1 cellular context compared by ENCODE assay signal in genomic region chr3:9916734-9917680, GRCh38.
TF ChIP-seq lines count a peak whose summit lies in the region.

TSS of gene IL17RC (plus strand) at chr3:9917098. CDS start at chr3:9917316, 218 bp downstream.

TF ChIP-seq in HEK293, 187 proteins besides CTCF, POLR2A, EP300 and RAD21 (continued from another document and continues in another):
- peak; percentile 97 for TF ChIP-seq ZBTB48 (tag by site-specific recombination; IDR thresholded peaks at IDR 0.05)
- no peak for TF ChIP-seq ZNF623 (tag by site-specific recombination; IDR thresholded peaks at IDR 0.05)
- TF ChIP-seq MZF1 (tag by site-specific recombination; IDR thresholded peaks at IDR 0.05; ENCODE audit: borderline replicate concordance), result no peak
- no peak for TF ChIP-seq ELK4 (IDR thresholded peaks at IDR 0.05; ENCODE audit: borderline replicate concordance, low read depth, low read length)
- TF ChIP-seq ZNF311 (tag by site-specific recombination; IDR thresholded peaks at IDR 0.05; ENCODE audit: borderline replicate concordance), result no peak
- TF ChIP-seq ZFHX2 (tag by site-specific recombination; conservative IDR thresholded peaks at IDR 0.05), result peak; percentile 90
- TF ChIP-seq KLF17 (tag by site-specific recombination; IDR thresholded peaks at IDR 0.05), result no peak
- no peak for TF ChIP-seq ZNF549 (tag by site-specific recombination; IDR thresholded peaks at IDR 0.05)
- TF ChIP-seq TCF7L2 (IDR thresholded peaks at IDR 0.05; ENCODE audit: borderline replicate concordance, low read depth, low read length), result no peak
- no peak for TF ChIP-seq ZNF354C (tag by site-specific recombination; IDR thresholded peaks at IDR 0.05; ENCODE audit: borderline replicate concordance, low read depth)
- peak; percentile 98 for TF ChIP-seq ZSCAN30 (tag by site-specific recombination; IDR thresholded peaks at IDR 0.05)
- no peak for TF ChIP-seq ZNF785 (tag by site-specific recombination; IDR thresholded peaks at IDR 0.05)
- TF ChIP-seq SP2 (tag by site-specific recombination; IDR thresholded peaks at IDR 0.05), result peak; percentile 90
- TF ChIP-seq GLIS1 (tag by site-specific recombination; IDR thresholded peaks at IDR 0.05), result peak; percentile 70
- no peak for TF ChIP-seq ZNF10 (tag by site-specific recombination; IDR thresholded peaks at IDR 0.05)
- no peak for TF ChIP-seq ZNF621 (tag by site-specific recombination; IDR thresholded peaks at IDR 0.05)
- TF ChIP-seq SALL2 (tag by site-specific recombination; IDR thresholded peaks at IDR 0.05; ENCODE audit: borderline replicate concordance), result no peak
- peak; percentile 22; the same call in 1 of the 2 replicates for TF ChIP-seq ZBTB11 (tag by site-specific recombination; conservative IDR thresholded peaks at IDR 0.05; ENCODE audit: low read depth)
- no peak for TF ChIP-seq ZNF510 (tag by site-specific recombination; IDR thresholded peaks at IDR 0.05; ENCODE audit: insufficient replicate concordance)
- no peak for TF ChIP-seq BCL11B (tag by site-specific recombination; IDR thresholded peaks at IDR 0.05; ENCODE audit: low read depth)
- no peak for TF ChIP-seq ZNF37A (tag by site-specific recombination; IDR thresholded peaks at IDR 0.05)
- TF ChIP-seq SETDB1 (IDR thresholded peaks at IDR 0.05; ENCODE audit: insufficient read length, low read length), result no peak
- TF ChIP-seq ZNF837 (tag by site-specific recombination; IDR thresholded peaks at IDR 0.05), result no peak
- TF ChIP-seq OVOL3 (tag by site-specific recombination; IDR thresholded peaks at IDR 0.05), result no peak
- TF ChIP-seq PBX3 (CRISPR knock-in tag; IDR thresholded peaks at IDR 0.05), result no peak
- no peak for TF ChIP-seq ZNF514 (tag by site-specific recombination; IDR thresholded peaks at IDR 0.05)
- no peak for TF ChIP-seq ZBTB26 (tag by site-specific recombination; optimal IDR thresholded peaks at IDR 0.05)
- TF ChIP-seq OSR2 (tag by site-specific recombination; IDR thresholded peaks at IDR 0.05), result no peak
- no peak for TF ChIP-seq ZNF223 (tag by site-specific recombination; IDR thresholded peaks at IDR 0.05)
- no peak for TF ChIP-seq ZNF274 (IDR thresholded peaks at IDR 0.05; ENCODE audit: low read length)
- no peak for TF ChIP-seq ZNF274 (tag by site-specific recombination; IDR thresholded peaks at IDR 0.05; ENCODE audit: borderline replicate concordance)
- TF ChIP-seq ZNF449 (tag by site-specific recombination; IDR thresholded peaks at IDR 0.05), result no peak
- no peak for TF ChIP-seq ZNF362 (tag by site-specific recombination; IDR thresholded peaks at IDR 0.05)
- TF ChIP-seq ZNF184 (tag by site-specific recombination; IDR thresholded peaks at IDR 0.05), result no peak
- no peak for TF ChIP-seq ZNF202 (tag by site-specific recombination; IDR thresholded peaks at IDR 0.05; ENCODE audit: borderline replicate concordance)
- TF ChIP-seq ZNF677 (tag by site-specific recombination; IDR thresholded peaks at IDR 0.05), result no peak
- TF ChIP-seq ZNF280C (tag by site-specific recombination; IDR thresholded peaks at IDR 0.05), result no peak
- TF ChIP-seq GLI4 (tag by site-specific recombination; IDR thresholded peaks at IDR 0.05), result no peak
- peak; percentile 78 for TF ChIP-seq ZNF398 (tag by site-specific recombination; IDR thresholded peaks at IDR 0.05)
- TF ChIP-seq ZNF843 (tag by site-specific recombination; IDR thresholded peaks at IDR 0.05), result no peak
- peak; percentile 51; the same call in 1 of the 2 replicates for TF ChIP-seq ZBTB8A (tag by site-specific recombination; IDR thresholded peaks at IDR 0.05)
- no peak for TF ChIP-seq ZNF214 (tag by site-specific recombination; IDR thresholded peaks at IDR 0.05; ENCODE audit: borderline replicate concordance)
- TF ChIP-seq KLF16 (tag by site-specific recombination; IDR thresholded peaks at IDR 0.05), result no peak
- no peak for TF ChIP-seq ZNF747 (tag by site-specific recombination; IDR thresholded peaks at IDR 0.05)
- TF ChIP-seq ZNF585B (tag by site-specific recombination; IDR thresholded peaks at IDR 0.05), result no peak
- TF ChIP-seq ZNF132 (tag by site-specific recombination; IDR thresholded peaks at IDR 0.05; ENCODE audit: borderline replicate concordance), result no peak
